In genomic region chr13:76711515-76712182, GRCh38 we compare ENCODE assay signal across 10 cellular contexts.
A peak's percentile ranks its signal among the peaks of the same experiment; 100 is the strongest.
DNase-seq lines count a peak whose midpoint lies in the region; ATAC-seq and TF ChIP-seq lines count a peak whose summit lies in the region.
"Had no signal": no experiment of that assay in that cellular context is flagged by ENCODE, and none has a peak within 500 bp of the region (broad histone marks: within the 10 kb centered on the region; RNA-seq: fewer than 3 reads in every experiment).

No MANE protein-coding gene starts in this region.

- peak overlapping the region; percentile 87 for H2BK120ac ChIP-seq in IMR-90 (ENCODE audit: low read depth, low read length)

- peak overlapping the region in 1 of 2 experiments; percentile 74; a peak in 3 of 4 replicates for H4K8ac ChIP-seq in IMR-90 (ENCODE audit: low read depth in 2 of 2, low read length in 2 of 2)

- H3K18ac ChIP-seq in IMR-90 (ENCODE audit: low read depth, low read length): peak overlapping the region; percentile 93

- POLR2A ChIA-PET in IMR-90 (lab: Charles Lee; ENCODE audit: unreplicated experiment): no interaction called here

- TF ChIP-seq CTCF in IMR-90 (conservative IDR thresholded peaks at IDR 0.05; ENCODE audit: low read depth, low read length) (no peak), astrocyte of the spinal cord (IDR thresholded peaks at IDR 0.05; ENCODE audit: low read depth, low read length) (no peak), testis (IDR thresholded peaks at IDR 0.05) (no peak)

- no peaks in the 10 kb centered on the region for H3K79me1 ChIP-seq in IMR-90 (ENCODE audit: low read depth in 1 of 2, low read length in 2 of 2)

- peak overlapping the region; percentile 93 for H2BK5ac ChIP-seq in IMR-90 (ENCODE audit: low read depth, low read length, poor library complexity, severe bottlenecking)

- H3K4me3 Mint-ChIP-seq in effector memory CD8-positive, alpha-beta T cell: no peak overlapping the region
- H3K4me3 Mint-ChIP-seq: activated naive CD8-positive, alpha-beta T cell had no signal

- peak overlapping the region; percentile 2; the same call in 1 of the 2 replicates for H3K23ac ChIP-seq in IMR-90 (ENCODE audit: low read depth, low read length)

- H4K5ac ChIP-seq in IMR-90 (ENCODE audit: low read depth, low read length): peak overlapping the region; percentile 59; the same call in 1 of the 2 replicates

- peaks cover 7% of the 10 kb centered on the region for H3K9me1 ChIP-seq in IMR-90 (ENCODE audit: insufficient read depth, low read length)

- no peaks in the 10 kb centered on the region for H3K9me3 Mint-ChIP-seq in effector memory CD8-positive, alpha-beta T cell

- H3K27me3 ChIP-seq in IMR-90 (ENCODE audit: control insufficient read depth, insufficient read depth, low read length) (no peaks in the 10 kb centered on the region), testis (no peaks in the 10 kb centered on the region)

- H2AFZ ChIP-seq in IMR-90 (replicated peaks; ENCODE audit: low read length, poor library complexity): no peak overlapping the region

- no peaks in the 10 kb centered on the region for H3K4me1 Mint-ChIP-seq in effector memory CD8-positive, alpha-beta T cell (ENCODE audit: low read depth in 2 of 2)

- H3K4me3 ChIP-seq in IMR-90 (ENCODE audit: insufficient read depth, low read depth, low read length) (no peak overlapping the region), astrocyte of the spinal cord (ENCODE audit: low read depth, low read length) (no peak overlapping the region), testis (no peak overlapping the region)
- H3K4me3 ChIP-seq: SK-N-MC had no signal

- intact Hi-C loops in IMR-90 (cut with micrococcal nuclease): no loop called here
- intact Hi-C loops in testis (cut with DNase I; ENCODE audit: low total_unique reads): no loop called here

- no peak overlapping the region for H3K27ac Mint-ChIP-seq in effector memory CD8-positive, alpha-beta T cell
- H3K27ac Mint-ChIP-seq: activated naive CD8-positive, alpha-beta T cell had no signal

- peaks cover 3% of the 10 kb centered on the region for H3K36me3 Mint-ChIP-seq in effector memory CD8-positive, alpha-beta T cell (ENCODE audit: insufficient read depth)
- H3K36me3 Mint-ChIP-seq: activated naive CD8-positive, alpha-beta T cell had no signal

- TF ChIP-seq RAD21 in IMR-90 (IDR thresholded peaks at IDR 0.05; ENCODE audit: low read length): no peak

- no peaks in the 10 kb centered on the region for H4K20me1 ChIP-seq in IMR-90 (ENCODE audit: insufficient read depth, low read length)

- H2BK15ac ChIP-seq in IMR-90 (ENCODE audit: low read depth, low read length): peak overlapping the region; percentile 40; the same call in 2 of the 3 replicates

- no TSS peak for BruUV-seq in IMR-90 (replicated peaks; lab: Mats Ljungman, UMichigan)

- CTCF ChIA-PET in IMR-90 (lab: Yijun Ruan, JAX): no interaction called here

- TF ChIP-seq POLR2A in IMR-90 (IDR thresholded peaks at IDR 0.05; ENCODE audit: low read depth, low read length): no peak
- no peak for TF ChIP-seq POLR2A in testis (IDR thresholded peaks at IDR 0.05)

- peak overlapping the region; percentile 10; the same call in 1 of the 2 replicates for H3K14ac ChIP-seq in IMR-90 (replicated peaks; ENCODE audit: low read depth, low read length)

- H3K56ac ChIP-seq in IMR-90 (ENCODE audit: extremely low read depth, insufficient read depth, low read length): no peak overlapping the region

- no peak overlapping the region for H2AK9ac ChIP-seq in IMR-90 (replicated peaks; ENCODE audit: low read depth, low read length, poor library complexity)

- in situ Hi-C loops in IMR-90 (cut with MboI; ENCODE audit: low sequenced_read_pairs): loop anchor here (25.0 kb wide), 1 partner anchor 1024 kb away; no protein-coding TSS in a partner anchor
- in situ Hi-C loops in astrocyte of the spinal cord (cut with HindIII; ENCODE audit: low sequenced_read_pairs): no loop called here

- no peaks in the 10 kb centered on the region for H3K36me3 ChIP-seq in IMR-90 (ENCODE audit: control insufficient read depth, insufficient read depth, low read length)
- no peaks in the 10 kb centered on the region for H3K36me3 ChIP-seq in testis (ENCODE audit: low read depth, missing control alignments)

- no peak overlapping the region for H3K9ac ChIP-seq in IMR-90 (ENCODE audit: low read depth, low read length)

- H3K27ac ChIP-seq in IMR-90 (ENCODE audit: insufficient read depth, low read length) (peak overlapping the region; percentile 43; the same call in 1 of the 2 replicates), testis (peak overlapping the region in 1 of 2 donors; percentile 34)
- H3K27ac ChIP-seq: SK-N-MC had no signal

- dilution Hi-C loops in IMR-90 (cut with HindIII; ENCODE audit: low sequenced_read_pairs, unreplicated experiment): no loop called here

- H3K27me3 Mint-ChIP-seq in effector memory CD8-positive, alpha-beta T cell: peaks cover 0 to 14% of the 10 kb centered on the region in 2 donors
- H3K27me3 Mint-ChIP-seq: activated naive CD8-positive, alpha-beta T cell had no signal

- peak overlapping the region; percentile 19; the same call in 1 of the 2 replicates for H3K4ac ChIP-seq in IMR-90 (ENCODE audit: low read depth, low read length)

- peak overlapping the region; percentile 65 for H4K91ac ChIP-seq in IMR-90 (ENCODE audit: insufficient read depth, low read depth, low read length)

- H3K4me2 ChIP-seq in IMR-90 (ENCODE audit: low read depth, low read length): peak overlapping the region; percentile 58; the same call in 1 of the 2 replicates

- peak; percentile 94 for DNase-seq in IMR-90
- DNase-seq in astrocyte of the spinal cord (ENCODE audit: low read depth, low spot score): peak; percentile 93
- peak; percentile 9 for DNase-seq in left kidney (ENCODE audit: low read depth, low spot score)
- DNase-seq in testis: peak; percentile 62
- no peak for DNase-seq in effector memory CD8-positive, alpha-beta T cell
- DNase-seq in RKO (ENCODE audit: low spot score): no peak
- no peak for DNase-seq in activated CD4-positive, CD25-positive, alpha-beta regulatory T cell (lab: John Stamatoyannopoulos, UW)

- WGBS in IMR-90 (ENCODE audit: extremely low coverage in 2 of 2, insufficient read length in 1 of 2), 2 experiments: no CpG with 5 or more reads among the region's 3 CpGs
- WGBS in testis, 2 donors: 19 to 44% methylated on average over 3 of the region's 3 CpGs

- H3K4me1 ChIP-seq in IMR-90 (ENCODE audit: control insufficient read depth, insufficient read depth, low read length): peaks cover 26% of the 10 kb centered on the region
- peaks cover 30% of the 10 kb centered on the region for H3K4me1 ChIP-seq in testis

- no peaks in the 10 kb centered on the region for H3K9me3 ChIP-seq in IMR-90 (ENCODE audit: control insufficient read depth, insufficient read depth, low read length)
- no peaks in the 10 kb centered on the region for H3K9me3 ChIP-seq in testis

- peak overlapping the region; percentile 86; the same call in 1 of the 2 replicates for H2BK20ac ChIP-seq in IMR-90 (ENCODE audit: low read depth, low read length)

- ATAC-seq in IMR-90 (ENCODE audit: low read depth) (peak; percentile 86), GM21528 (IDR thresholded peaks at IDR 0.05; ENCODE audit: low FRiP score, unreplicated experiment) (no peak)
- ATAC-seq in effector memory CD8-positive, alpha-beta T cell (replicated peaks): no peak

- H2AK5ac ChIP-seq in IMR-90 (ENCODE audit: low read depth, low read length): no peak overlapping the region

TF ChIP-seq in IMR-90, 13 proteins besides CTCF, POLR2A, EP300 and RAD21:
- TF ChIP-seq RCOR1 (IDR thresholded peaks at IDR 0.05; ENCODE audit: insufficient replicate concordance, low read length): peak; percentile 14
- no peak for TF ChIP-seq CHD1 (IDR thresholded peaks at IDR 0.05; ENCODE audit: low read depth, low read length)
- peak; percentile 83; the same call in 1 of the 2 replicates for TF ChIP-seq FOS (IDR thresholded peaks at IDR 0.05; ENCODE audit: low read depth, low read length)

Comparison
In these comparisons a context has a peak if more than half of its experiments do, and no peak if none do; other contexts are left out.
1. DNase-seq: peak in IMR-90 (single experiment), astrocyte of the spinal cord (single experiment), left kidney (single experiment) and testis (single experiment); none in effector memory CD8-positive, alpha-beta T cell (0 of 3), RKO (single experiment) and activated CD4-positive, CD25-positive, alpha-beta regulatory T cell (0 of 4).